Comparison of ENCODE assay signal across 10 cellular contexts in genomic region chr2:219628235-219628985, GRCh38. TPM values are rescaled to one million over a fixed set of nuclear protein-coding genes. Genes with fewer than 3 reads are reported as not detected.
A peak's percentile ranks its signal among the peaks of the same experiment; 100 is the strongest.
DNase-seq lines count a peak whose midpoint lies in the region; ATAC-seq and TF ChIP-seq lines count a peak whose summit lies in the region.
"Had no signal": no experiment of that assay in that cellular context is flagged by ENCODE, and none has a peak within 500 bp of the region (broad histone marks: within the 10 kb centered on the region; RNA-seq: fewer than 3 reads in every experiment).

No MANE protein-coding gene starts in this region.

- TF ChIP-seq CTCF in Panc1 (IDR thresholded peaks at IDR 0.05) (no peak), esophagus squamous epithelium (IDR thresholded peaks at IDR 0.05) (no peak), thyroid gland (IDR thresholded peaks at IDR 0.05) (no peak), GM13976 (IDR thresholded peaks at IDR 0.05; ENCODE audit: borderline replicate concordance, control extremely low read depth, extremely low read depth, insufficient read depth, missing control alignments) (no peak)

- no TSS peak for BruUV-seq in Panc1 (replicated peaks; lab: Mats Ljungman, UMichigan)

- H3K4me3 Mint-ChIP-seq in naive thymus-derived CD4-positive, alpha-beta T cell, result peak overlapping the region in 6 of 10 donors; percentile 12 to 74 (median 49)

- H3K27me3 Mint-ChIP-seq in naive thymus-derived CD4-positive, alpha-beta T cell, result peaks cover 12 to 39% (median 21%) of the 10 kb centered on the region in 5 donors

- H3K27me3 ChIP-seq in ACC112 (ENCODE audit: insufficient read depth, low read length), result peaks cover 29% of the 10 kb centered on the region; the same call in 1 of the 2 replicates
- no peaks in the 10 kb centered on the region for H3K27me3 ChIP-seq in Panc1 (ENCODE audit: control insufficient read depth, insufficient read depth, low read length)
- peaks cover 0 to 34% (median 0%) of the 10 kb centered on the region in 4 donors for H3K27me3 ChIP-seq in esophagus squamous epithelium
- peaks cover 6 to 7% of the 10 kb centered on the region in 2 donors for H3K27me3 ChIP-seq in naive thymus-derived CD4-positive, alpha-beta T cell (ENCODE audit: control insufficient read depth in 2 of 2, insufficient read depth in 2 of 2, low read length in 2 of 2)
- H3K27me3 ChIP-seq in thyroid gland, result no peaks in the 10 kb centered on the region

- intact Hi-C loops in Panc1 (cut with micrococcal nuclease; ENCODE audit: unreplicated experiment) (loop anchor here (5.0 kb wide), 1 partner anchor 86 kb away; the partner anchor contains the start of genes CHPF and TMEM198), esophagus squamous epithelium (cut with DNase I) (no loop called here), thyroid gland (cut with DNase I) (no loop called here)
- intact Hi-C loops in naive thymus-derived CD4-positive, alpha-beta T cell (cut with micrococcal nuclease), result no loop called here

- no peak overlapping the region for H2AFZ ChIP-seq in ACC112 (ENCODE audit: low read length, unreplicated experiment)

- H3K4me1 Mint-ChIP-seq in naive thymus-derived CD4-positive, alpha-beta T cell, result peaks cover 0 to 7% (median 6%) of the 10 kb centered on the region in 7 donors

- no peaks in the 10 kb centered on the region for H3K36me3 ChIP-seq in ACC112 (ENCODE audit: insufficient read depth, low read length)
- no peaks in the 10 kb centered on the region for H3K36me3 ChIP-seq in Panc1 (ENCODE audit: control insufficient read depth, insufficient read depth, low read length)
- no peaks in the 10 kb centered on the region for H3K36me3 ChIP-seq in esophagus squamous epithelium
- no peaks in the 10 kb centered on the region for H3K36me3 ChIP-seq in naive thymus-derived CD4-positive, alpha-beta T cell (ENCODE audit: control insufficient read depth in 2 of 3, insufficient read depth in 3 of 3, low read length in 3 of 3)
- H3K36me3 ChIP-seq in thyroid gland, result no peaks in the 10 kb centered on the region

- H3K27ac ChIP-seq in ACC112 (ENCODE audit: low read depth, low read length) (no peak overlapping the region), Panc1 (ENCODE audit: low read length) (0 out of 2 replicates have a peak overlapping the region, but pooled peaks have one; percentile 39), esophagus squamous epithelium (peak overlapping the region in 1 of 4 donors; percentile 52), thyroid gland (no peak overlapping the region)
- H3K27ac ChIP-seq in naive thymus-derived CD4-positive, alpha-beta T cell (ENCODE audit: low read depth, low read length), result no peak overlapping the region
- H3K27ac ChIP-seq: epithelial cell of prostate had no signal

- WGBS in esophagus squamous epithelium, 2 donors, result 83 to 93% methylated on average over 11 to 16 of the region's 26 CpGs
- 86 to 87% methylated on average over 19 to 22 of the region's 26 CpGs for WGBS in thyroid gland, 2 donors

- ATAC-seq in Panc1, result no peak
- ATAC-seq in naive thymus-derived CD4-positive, alpha-beta T cell, result no peak

- in situ Hi-C loops in Panc1 (cut with HindIII; ENCODE audit: low pct_unique_long_range_greater_than_20kb, low sequenced_read_pairs) (no loop called here), GM13976 (cut with MboI; ENCODE audit: low sequenced_read_pairs, unreplicated experiment) (no loop called here)

- H3K36me3 Mint-ChIP-seq in naive thymus-derived CD4-positive, alpha-beta T cell, result no peaks in the 10 kb centered on the region

- H3K9me3 ChIP-seq in Panc1 (ENCODE audit: control insufficient read depth, insufficient read depth, low read depth, low read length) (no peaks in the 10 kb centered on the region), esophagus squamous epithelium (no peaks in the 10 kb centered on the region), thyroid gland (no peaks in the 10 kb centered on the region)
- no peaks in the 10 kb centered on the region for H3K9me3 ChIP-seq in naive thymus-derived CD4-positive, alpha-beta T cell (ENCODE audit: control insufficient read depth in 2 of 3, low read length in 3 of 3)

- H3K27ac Mint-ChIP-seq in naive thymus-derived CD4-positive, alpha-beta T cell, result no peak overlapping the region

- H3K79me2 ChIP-seq in ACC112 (ENCODE audit: control insufficient read depth, insufficient read depth, low read length, unreplicated experiment), result no peaks in the 10 kb centered on the region

- DNase-seq in Panc1 (ENCODE audit: low read depth, low spot score) (no peak), esophagus squamous epithelium (lab: John Stamatoyannopoulos, UW) (no peak), thyroid gland (no peak), GM13976 (ENCODE audit: low spot score) (no peak), SHP77 (lab: John Stamatoyannopoulos, UW) (no peak)
- DNase-seq in naive thymus-derived CD4-positive, alpha-beta T cell, result no peak
- DNase-seq in effector CD8-positive, alpha-beta T cell (lab: John Stamatoyannopoulos, UW), result no peak
- DNase-seq: SHP77 treated with DMSO at 0.1 percent for 48 hours had no signal

- TF ChIP-seq POLR2A in esophagus squamous epithelium (IDR thresholded peaks at IDR 0.05) (no peak), thyroid gland (IDR thresholded peaks at IDR 0.05) (no peak)

- H3K4me3 ChIP-seq in ACC112 (ENCODE audit: low read depth, low read length) (peak overlapping the region; percentile 79), Panc1 (ENCODE audit: low read depth in 2 of 2, low read length in 2 of 2) (peak overlapping the region; percentile 49 to 56), esophagus squamous epithelium (peak overlapping the region in 3 of 4 donors; percentile 44 to 77 (median 62)), thyroid gland (replicated peaks in 1 of 3) (no peak overlapping the region)
- H3K4me3 ChIP-seq in naive thymus-derived CD4-positive, alpha-beta T cell (ENCODE audit: low read length), result no peak overlapping the region

- CTCF ChIA-PET in Panc1 (lab: Charles Lee), result interaction anchor here (0.7 kb wide), 1 partner anchor 730 kb away, joined by 4 read pairs; no protein-coding TSS in a partner anchor
- CTCF ChIA-PET in naive thymus-derived CD4-positive, alpha-beta T cell (lab: Charles Lee), result no interaction called here

- POLR2A ChIA-PET in Panc1 (lab: Charles Lee), result no interaction called here
- POLR2A ChIA-PET in naive thymus-derived CD4-positive, alpha-beta T cell (lab: Charles Lee), result no interaction called here

- H3K4me1 ChIP-seq in ACC112 (ENCODE audit: control insufficient read depth, insufficient read depth, low read length, unreplicated experiment) (no peaks in the 10 kb centered on the region), Panc1 (ENCODE audit: control insufficient read depth, insufficient read depth, low read length) (peaks cover 5% of the 10 kb centered on the region), esophagus squamous epithelium (peaks cover 6 to 14% (median 11%) of the 10 kb centered on the region in 3 donors), thyroid gland (peaks cover 5 to 7% of the 10 kb centered on the region in 2 donors)
- no peaks in the 10 kb centered on the region for H3K4me1 ChIP-seq in naive thymus-derived CD4-positive, alpha-beta T cell (ENCODE audit: control insufficient read depth in 2 of 2, insufficient read depth in 2 of 2, low read length in 2 of 2)

- no peaks in the 10 kb centered on the region for H3K9me3 Mint-ChIP-seq in naive thymus-derived CD4-positive, alpha-beta T cell

RNA-seq across cellular contexts. Expression of gene SLC4A3, which starts 1.0 kb away (rescaled TPM):
- 13.5 TPM for total RNA-seq in Panc1 (2021; ENCODE audit: unreplicated experiment)
- polyA plus RNA-seq in Panc1 (2012; ENCODE audit: insufficient read length), result 22.5 TPM
- total RNA-seq in esophagus squamous epithelium, result 1 to 10 TPM; 1.1 to 4.0 (median 2.2) TPM
- total RNA-seq in naive thymus-derived CD4-positive, alpha-beta T cell, result 1 to 10 TPM in 1 of 5 experiments, under 1 TPM in 2, not detected in 2; 0.19 to 3.4 (median 0.34) TPM
- not detected for polyA plus RNA-seq in naive thymus-derived CD4-positive, alpha-beta T cell
- total RNA-seq in thyroid gland, result 1 to 10 TPM; 1.2 to 3.2 (median 2.8) TPM

RNA-seq across cellular contexts. Expression of gene STK11IP, which starts 30.8 kb away (rescaled TPM):
- total RNA-seq in Panc1 (2021; ENCODE audit: unreplicated experiment) (48.2 TPM), esophagus squamous epithelium (10 to 100 TPM; 12.3 to 21.3 (median 14.4) TPM), thyroid gland (10 to 100 TPM; 14.6 to 25.0 (median 19.7) TPM)
- polyA plus RNA-seq in Panc1 (2012; ENCODE audit: insufficient read length), result 36.1 TPM
- 10 to 100 TPM; 33.6 to 46.4 (median 42.6) TPM for total RNA-seq in naive thymus-derived CD4-positive, alpha-beta T cell
- polyA plus RNA-seq in naive thymus-derived CD4-positive, alpha-beta T cell, result 10 to 100 TPM in 1 of 2 donors, 1 to 10 TPM in 1; 6.8 to 13.0 TPM

RNA-seq across cellular contexts. Expression of gene INHA, which starts 56.3 kb away (rescaled TPM):
- 1.2 TPM for total RNA-seq in Panc1 (2021; ENCODE audit: unreplicated experiment)
- polyA plus RNA-seq in Panc1 (2012; ENCODE audit: insufficient read length), result 2.3 TPM
- total RNA-seq in esophagus squamous epithelium, result not detected
- total RNA-seq in naive thymus-derived CD4-positive, alpha-beta T cell, result under 1 TPM in 1 of 5 experiments, not detected in 4; 0.21 TPM
- polyA plus RNA-seq in naive thymus-derived CD4-positive, alpha-beta T cell, result not detected
- total RNA-seq in thyroid gland, result 1 to 10 TPM in 1 of 4 donors, under 1 TPM in 2, not detected in 1; 0.50 to 1.1 (median 0.81) TPM

RNA-seq across cellular contexts. Expression of gene OBSL1, which starts 57.1 kb away (rescaled TPM):
- total RNA-seq in Panc1 (2021; ENCODE audit: unreplicated experiment), result 25.5 TPM
- 53.9 TPM for polyA plus RNA-seq in Panc1 (2012; ENCODE audit: insufficient read length)
- 10 to 100 TPM in 3 of 4 donors, 1 to 10 TPM in 1; 7.0 to 38.9 (median 16.0) TPM for total RNA-seq in esophagus squamous epithelium
- total RNA-seq in naive thymus-derived CD4-positive, alpha-beta T cell, result 1 to 10 TPM in 2 of 5 experiments, under 1 TPM in 1, not detected in 2; 0.19 to 7.1 (median 4.0) TPM
- polyA plus RNA-seq in naive thymus-derived CD4-positive, alpha-beta T cell, result not detected
- 100 to 1,000 TPM; 142 to 200 (median 170) TPM for total RNA-seq in thyroid gland

Comparison
In these comparisons a context has a peak if more than half of its experiments do, and no peak if none do; other contexts are left out.
1. H3K4me3 ChIP-seq: peak in ACC112 (single experiment), Panc1 (2 of 2) and esophagus squamous epithelium (3 of 4); none in naive thymus-derived CD4-positive, alpha-beta T cell (single experiment) and thyroid gland (0 of 3).